ENCODE assay signal across 8 cellular contexts in the genomic region with DNA sequence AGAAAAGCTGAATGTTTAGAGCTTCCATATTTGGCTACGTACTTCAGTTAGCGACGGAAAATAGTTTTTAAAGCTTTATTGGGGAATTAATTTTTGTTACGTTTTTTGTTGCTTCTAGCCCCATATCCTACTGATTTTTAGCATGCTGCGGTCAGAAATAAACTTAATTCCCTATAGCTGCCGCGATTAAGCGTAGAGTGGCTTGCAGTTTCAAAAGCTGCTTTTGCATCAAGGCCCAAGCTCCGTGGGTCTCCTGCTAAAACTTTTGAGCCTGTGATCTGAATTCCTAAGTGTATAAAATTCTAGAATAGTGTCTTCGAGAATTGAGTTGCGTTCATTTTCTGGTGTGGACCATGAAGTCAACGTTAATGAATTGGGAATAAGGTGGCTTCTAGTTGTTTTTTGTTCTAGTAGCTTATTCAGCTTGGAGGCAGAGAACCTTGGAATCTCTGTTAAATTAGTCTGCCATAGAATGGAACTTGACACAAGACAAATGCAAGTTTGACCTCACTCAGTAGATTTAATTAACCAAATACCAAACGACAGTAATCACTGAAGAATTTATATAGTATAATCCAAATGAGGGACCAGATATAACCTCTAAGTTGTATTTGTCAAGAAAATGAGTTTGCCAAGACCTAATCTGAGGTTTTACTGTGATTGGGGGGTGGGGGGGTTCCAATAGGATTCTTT. TPM values are rescaled to one million over a fixed set of nuclear protein-coding genes. Genes with fewer than 3 reads are reported as not detected.
A peak's percentile ranks its signal among the peaks of the same experiment; 100 is the strongest.
DNase-seq lines count a peak whose midpoint lies in the region; ATAC-seq and TF ChIP-seq lines count a peak whose summit lies in the region.

No MANE protein-coding gene starts in this region.

- intact Hi-C loops in left ventricle myocardium inferior (cut with micrococcal nuclease), result no loop called here
- intact Hi-C loops in left cardiac atrium (cut with DNase I), result loop anchor here in 1 of 2 donors (5.0 kb wide), 1 partner anchor 122 kb away; a partner anchor contains a TSS
- intact Hi-C loops in uterus (cut with DNase I; ENCODE audit: low total_unique reads), result no loop called here

- DNase-seq in left ventricle myocardium inferior (no peak), left cardiac atrium (no peak), brain microvascular endothelial cell (no peak), uterus (no peak), epidermal melanocyte (ENCODE audit: insufficient read length, low spot score) (no peak)
- DNase-seq in activated CD4-positive, CD25-positive, alpha-beta regulatory T cell treated with anti-CD3 and anti-CD28 coated beads, Interleukin-2, amount 50 U/mL, for 72 hours, result no peak

- no peaks in the 10 kb centered on the region for H3K27me3 ChIP-seq in left ventricle myocardium inferior (ENCODE audit: low read depth)
- H3K27me3 ChIP-seq in brain microvascular endothelial cell (replicated peaks), result no peaks in the 10 kb centered on the region
- no peaks in the 10 kb centered on the region for H3K27me3 ChIP-seq in uterus

- in situ Hi-C loops in brain microvascular endothelial cell (cut with HindIII; ENCODE audit: low pct_ligation_motif_present, low sequenced_read_pairs), result no loop called here

- H3K4me3 ChIP-seq in left ventricle myocardium inferior (peak overlapping the region; percentile 98), brain microvascular endothelial cell (ENCODE audit: low read depth, low read length) (peak overlapping the region; percentile 98), mesodermal cell (ENCODE audit: extremely low read depth, insufficient read depth, low read length, poor library complexity, severe bottlenecking) (peak overlapping the region; percentile 93), uterus (peak overlapping the region; percentile 99 to 100)

- H3K4me1 ChIP-seq in left ventricle myocardium inferior, result peaks cover 65% of the 10 kb centered on the region
- H3K4me1 ChIP-seq in mesodermal cell (ENCODE audit: control insufficient read depth, insufficient read depth, low read length, poor library complexity, severe bottlenecking), result peaks cover 34% of the 10 kb centered on the region
- no peaks in the 10 kb centered on the region for H3K4me1 ChIP-seq in uterus

- WGBS in mesodermal cell (ENCODE audit: insufficient coverage in 2 of 2), 2 experiments, result 9 to 13% methylated on average over 8 to 10 of the region's 13 CpGs

- H3K27ac ChIP-seq in left ventricle myocardium inferior (replicated peaks), result peak overlapping the region; percentile 97
- H3K27ac ChIP-seq in brain microvascular endothelial cell, result peak overlapping the region; percentile 97
- H3K27ac ChIP-seq in mesodermal cell (ENCODE audit: low read depth, low read length, severe bottlenecking), result peak overlapping the region; percentile 99
- peak overlapping the region; percentile 96 to 97 for H3K27ac ChIP-seq in uterus

- H3K9me3 ChIP-seq in left ventricle myocardium inferior (replicated peaks) (no peaks in the 10 kb centered on the region), mesodermal cell (ENCODE audit: control insufficient read depth, low read length) (no peaks in the 10 kb centered on the region), uterus (no peaks in the 10 kb centered on the region)

- H3K36me3 ChIP-seq in left ventricle myocardium inferior, result no peaks in the 10 kb centered on the region
- H3K36me3 ChIP-seq in brain microvascular endothelial cell (replicated peaks), result peaks cover 11% of the 10 kb centered on the region
- peaks cover 36% of the 10 kb centered on the region for H3K36me3 ChIP-seq in mesodermal cell (ENCODE audit: control insufficient read depth, insufficient read depth, low read length)
- no peaks in the 10 kb centered on the region for H3K36me3 ChIP-seq in uterus

- no peak for TF ChIP-seq POLR2A in uterus (IDR thresholded peaks at IDR 0.05)

- no peak for ATAC-seq in left cardiac atrium
- ATAC-seq in HG02870 (IDR thresholded peaks at IDR 0.05; ENCODE audit: unreplicated experiment), result no peak

- TF ChIP-seq CTCF in left ventricle myocardium inferior (IDR thresholded peaks at IDR 0.05; ENCODE audit: borderline replicate concordance) (no peak), brain microvascular endothelial cell (IDR thresholded peaks at IDR 0.05; ENCODE audit: low read depth, low read length, missing control alignments) (no peak), uterus (IDR thresholded peaks at IDR 0.05) (no peak)

RNA-seq across cellular contexts. Expression of a gene that starts 1.0 kb away (rescaled TPM):
- total RNA-seq in left ventricle myocardium inferior (236 TPM), left cardiac atrium (100 to 1,000 TPM; 190 to 353 TPM), uterus (100 to 1,000 TPM in 3 of 4 donors, 10 to 100 TPM in 1; 83.0 to 334 (median 108) TPM)
- polyA plus RNA-seq in mesodermal cell (2013, experiment 1 of 2), result 453 TPM
- 454 TPM for polyA plus RNA-seq in mesodermal cell (2013, experiment 2 of 2)

RNA-seq across cellular contexts. Expression of a gene that starts 35.5 kb away (rescaled TPM):
- not detected for total RNA-seq in left ventricle myocardium inferior
- total RNA-seq in left cardiac atrium, result not detected
- polyA plus RNA-seq in mesodermal cell (2013, experiment 1 of 2), result not detected
- polyA plus RNA-seq in mesodermal cell (2013, experiment 2 of 2), result not detected
- total RNA-seq in uterus, result not detected

RNA-seq across cellular contexts. Expression of a gene that starts 51.6 kb away (rescaled TPM):
- total RNA-seq in left ventricle myocardium inferior, result 8.2 TPM
- 1 to 10 TPM; 2.9 to 7.2 TPM for total RNA-seq in left cardiac atrium
- polyA plus RNA-seq in mesodermal cell (2013, experiment 1 of 2), result 32.7 TPM
- polyA plus RNA-seq in mesodermal cell (2013, experiment 2 of 2), result 33.8 TPM
- 10 to 100 TPM; 11.5 to 26.4 (median 14.8) TPM for total RNA-seq in uterus
